Comparison of ENCODE assay signal across 21 cellular contexts in the genomic region with DNA sequence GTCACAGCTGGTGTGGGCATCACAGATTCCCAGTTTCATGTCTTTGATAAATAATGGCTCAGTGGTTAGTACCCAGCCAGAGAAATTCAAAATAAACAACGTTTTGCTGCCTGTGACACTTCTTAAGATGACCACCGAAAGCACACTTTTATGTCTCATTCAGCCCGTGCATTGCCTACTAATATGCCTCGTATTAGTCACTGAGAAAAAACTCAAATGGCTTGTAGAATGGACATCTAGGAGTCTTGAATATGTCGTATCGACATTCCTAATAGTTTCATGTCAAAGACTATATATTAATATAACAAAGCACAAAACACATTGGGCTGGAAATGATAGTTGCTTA.
"Had no signal": no experiment of that assay in that cellular context is flagged by ENCODE, and none has a peak within 500 bp of the region (broad histone marks: within the 10 kb centered on the region; RNA-seq: fewer than 3 reads in every experiment).

No MANE protein-coding gene starts in this region.

- FAIRE-seq: islet of Langerhans, urothelium cell line had no signal

- H3K4me1 Mint-ChIP-seq: naive thymus-derived CD4-positive, alpha-beta T cell; stimulated activated effector memory CD8-positive, alpha-beta T cell treated with anti-CD3 and anti-CD28 coated beads, Interleukin-12 subunit alpha, Interleukin-12 subunit beta, amount 100 ng/mL, for 72 hours had no signal

- H3K9me3 ChIP-seq: colonic mucosa, esophagus squamous epithelium, ovary, suprapubic skin, thyroid gland had no signal

- H3K27ac Mint-ChIP-seq: naive thymus-derived CD4-positive, alpha-beta T cell; stimulated activated effector memory CD8-positive, alpha-beta T cell treated with anti-CD3 and anti-CD28 coated beads, Interleukin-12 subunit alpha, Interleukin-12 subunit beta, amount 100 ng/mL, for 72 hours; type B pancreatic cell had no signal

- H3K27ac ChIP-seq: colonic mucosa, esophagus squamous epithelium, foreskin keratinocyte, hepatocyte, ovary, suprapubic skin, thyroid gland had no signal

- H3K9me3 Mint-ChIP-seq: type B pancreatic cell had no signal

- H3K27me3 Mint-ChIP-seq: naive thymus-derived CD4-positive, alpha-beta T cell had no signal

- H3K4me2 ChIP-seq: hepatocyte had no signal

- ATAC-seq: foreskin keratinocyte; left lobe of liver; naive thymus-derived CD4-positive, alpha-beta T cell; right cardiac atrium; stimulated activated effector memory CD8-positive, alpha-beta T cell treated with anti-CD3 and anti-CD28 coated beads, Interleukin-12 subunit alpha, Interleukin-12 subunit beta, amount 100 ng/mL, for 72 hours; stimulated activated naive CD8-positive, alpha-beta T cell treated with anti-CD3 and anti-CD28 coated beads, Interleukin-15, Interleukin-2, amounts not matched to agents 100 U/mL and 50 U/mL, for 24 hours had no signal

- DNase-seq: colonic mucosa; dermis blood vessel endothelial cell; esophagus squamous epithelium; foreskin keratinocyte; head of caudate nucleus; kidney glomerular epithelial cell; mammary epithelial cell; naive thymus-derived CD4-positive, alpha-beta T cell; ovary; right cardiac atrium; stimulated activated CD4-positive, alpha-beta T cell treated with anti-CD3 and anti-CD28 coated beads, Interleukin-4, amount 100 ng/mL, for 1 hour; stimulated activated CD8-positive, alpha-beta memory T cell treated with anti-CD3 and anti-CD28 coated beads, Interleukin-4, amount 100 ng/mL, for 48 hours; stimulated activated naive CD8-positive, alpha-beta T cell treated with anti-CD3 and anti-CD28 coated beads, Interleukin-15, Interleukin-2, amounts not matched to agents 100 U/mL and 50 U/mL, for 24 hours; thyroid gland had no signal

- H3K36me3 ChIP-seq: colonic mucosa, esophagus squamous epithelium, ovary, suprapubic skin, thyroid gland had no signal

- H3K4me1 ChIP-seq: colonic mucosa, esophagus squamous epithelium, foreskin keratinocyte, suprapubic skin, thyroid gland had no signal

- H3K36me3 Mint-ChIP-seq: stimulated activated effector memory CD8-positive, alpha-beta T cell treated with anti-CD3 and anti-CD28 coated beads, Interleukin-12 subunit alpha, Interleukin-12 subunit beta, amount 100 ng/mL, for 72 hours; type B pancreatic cell had no signal

- H2AFZ ChIP-seq: hepatocyte had no signal

- H3K4me3 ChIP-seq: colonic mucosa, esophagus squamous epithelium, hepatocyte, ovary, suprapubic skin, thyroid gland had no signal

- H3K4me3 Mint-ChIP-seq: naive thymus-derived CD4-positive, alpha-beta T cell; stimulated activated effector memory CD8-positive, alpha-beta T cell treated with anti-CD3 and anti-CD28 coated beads, Interleukin-12 subunit alpha, Interleukin-12 subunit beta, amount 100 ng/mL, for 72 hours; type B pancreatic cell had no signal

- H3K79me2 ChIP-seq: hepatocyte had no signal

- H3K27me3 ChIP-seq: colonic mucosa, esophagus squamous epithelium, foreskin keratinocyte, hepatocyte, ovary, suprapubic skin, thyroid gland had no signal
